In the genomic region with DNA sequence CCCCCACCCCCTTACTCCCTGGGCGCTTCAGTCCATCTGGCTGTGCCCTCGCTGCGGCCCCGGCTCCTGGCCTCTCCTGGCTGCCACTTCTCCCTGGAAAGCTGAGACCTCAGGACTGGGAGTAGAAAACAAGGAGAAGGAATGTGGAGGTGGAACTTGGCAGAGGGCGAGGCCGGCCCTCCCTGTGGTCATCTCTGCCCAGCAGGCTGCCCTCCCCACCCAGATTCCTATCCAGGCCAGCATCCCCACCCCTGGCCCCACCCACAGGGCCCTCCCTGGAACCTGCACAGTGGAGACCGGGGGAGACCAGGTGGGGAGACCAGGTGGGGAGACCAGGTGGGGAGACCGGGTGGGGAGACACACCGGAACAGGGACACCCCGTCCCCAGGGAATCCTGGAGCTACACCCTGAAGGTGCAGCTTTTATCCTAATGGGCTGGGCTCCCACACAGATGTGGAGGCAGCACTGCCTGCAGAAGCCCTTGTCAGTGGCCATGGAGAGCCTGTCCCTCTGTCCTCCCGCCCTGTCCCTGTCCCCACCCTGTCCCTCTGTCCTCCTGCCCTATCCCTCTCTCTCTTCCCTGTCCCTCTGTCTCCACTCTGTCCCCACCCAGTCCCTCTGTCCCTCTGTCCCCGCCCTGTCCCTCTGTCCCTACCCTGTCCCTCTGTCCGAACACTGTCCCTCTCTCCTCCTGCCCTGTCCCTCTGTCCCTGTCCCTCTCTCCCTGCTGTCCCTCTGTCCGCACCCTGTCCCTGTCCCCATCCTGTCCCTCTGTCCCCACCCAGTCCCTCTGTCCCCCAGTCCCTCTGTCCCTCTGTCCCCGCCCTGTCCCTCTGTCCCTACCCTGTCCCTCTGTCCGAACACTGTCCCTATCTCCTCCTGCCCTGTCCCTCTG, we compare ENCODE assay signal across 18 cellular contexts.
DNase-seq lines count a peak whose midpoint lies in the region; ATAC-seq and TF ChIP-seq lines count a peak whose summit lies in the region.
"Had no signal": no experiment of that assay in that cellular context is flagged by ENCODE, and none has a peak within 500 bp of the region (broad histone marks: within the 10 kb centered on the region; RNA-seq: fewer than 3 reads in every experiment).

No MANE protein-coding gene starts in this region.

- H3K9me3 ChIP-seq in breast epithelium (no peaks in the 10 kb centered on the region), osteoblast (ENCODE audit: low read depth, low read length) (no peaks in the 10 kb centered on the region), A673 (ENCODE audit: low read depth, low read length, poor library complexity, severe bottlenecking) (no peaks in the 10 kb centered on the region)
- H3K9me3 ChIP-seq: SJCRH30, thoracic aorta had no signal

- no peaks in the 10 kb centered on the region for H3K79me2 ChIP-seq in osteoblast (ENCODE audit: insufficient read depth, low read length)
- H3K79me2 ChIP-seq: hepatocyte had no signal

- BruUV-seq in A673 (replicated peaks; lab: Mats Ljungman, UMichigan): no TSS peak

- TF ChIP-seq CTCF in breast epithelium (IDR thresholded peaks at IDR 0.05) (no peak), osteoblast (IDR thresholded peaks at IDR 0.05; ENCODE audit: extremely low read depth, low read depth, low read length) (no peak), A673 (conservative IDR thresholded peaks at IDR 0.05; ENCODE audit: low read depth, low read length) (no peak)

- peak; percentile 94 for TF ChIP-seq EP300 in Ishikawa (IDR thresholded peaks at IDR 0.05; ENCODE audit: borderline replicate concordance)

- DNase-seq in Daoy (ENCODE audit: low read depth) (peak; percentile 57), breast epithelium (ENCODE audit: low spot score in 2 of 2) (no peak), osteoblast (ENCODE audit: insufficient read length, low spot score, missing footprints) (peak; percentile 72), DMS114 treated with DMSO at 0.1 percent for 48 hours (lab: John Stamatoyannopoulos, UW; ENCODE audit: unreplicated experiment) (no peak), A673 (ENCODE audit: low spot score) (no peak)
- DNase-seq: activated CD4-positive, CD25-positive, alpha-beta regulatory T cell treated with anti-CD3 and anti-CD28 coated beads, Interleukin-2, amount 50 U/mL, for 72 hours; activated CD8-positive, alpha-beta memory T cell treated with anti-CD3 and anti-CD28 coated beads, Interleukin-2, amount 10 ng/mL, durations not matched to agents 7 days and 5 days; activated gamma-delta T cell; anterior cingulate cortex; NCI-H187; NCI-H446 treated with DMSO at 0.1 percent for 48 hours; SJCRH30 had no signal

- CTCF ChIA-PET in A673 (lab: Charles Lee): no interaction called here

- H4K20me1 ChIP-seq in osteoblast (ENCODE audit: insufficient read depth, low read length): no peaks in the 10 kb centered on the region

- intact Hi-C loops in breast epithelium (cut with DNase I; ENCODE audit: low total_unique reads): no loop called here
- intact Hi-C loops in A673 (cut with micrococcal nuclease; ENCODE audit: unreplicated experiment): no loop called here

- no peak overlapping the region for H3K4me2 ChIP-seq in osteoblast (ENCODE audit: insufficient read depth, low read length)
- H3K4me2 ChIP-seq: hepatocyte had no signal

- peak; percentile 18; the same call in 1 of the 2 replicates for TF ChIP-seq RAD21 in Ishikawa (IDR thresholded peaks at IDR 0.05; ENCODE audit: low read depth)

- H3K4me3 ChIP-seq in breast epithelium (peak overlapping the region in 2 of 3 donors; percentile 13 to 28), osteoblast (ENCODE audit: insufficient read depth, low read length) (no peak overlapping the region), A673 (ENCODE audit: low read depth, low read length, poor library complexity, severe bottlenecking) (no peak overlapping the region)
- H3K4me3 ChIP-seq: hepatocyte, SJCRH30, thoracic aorta had no signal

- H3K36me3 ChIP-seq in breast epithelium (no peaks in the 10 kb centered on the region), osteoblast (ENCODE audit: insufficient read depth, low read length) (no peaks in the 10 kb centered on the region), A673 (ENCODE audit: insufficient read depth, low read length, poor library complexity, severe bottlenecking) (no peaks in the 10 kb centered on the region)
- H3K36me3 ChIP-seq: SJCRH30, thoracic aorta had no signal

- H2AFZ ChIP-seq in osteoblast (ENCODE audit: low read length): no peak overlapping the region
- H2AFZ ChIP-seq: hepatocyte had no signal

- POLR2A ChIA-PET in A673 (lab: Charles Lee; ENCODE audit: low non-redundant PET): no interaction called here

- H3K27me3 ChIP-seq in breast epithelium (no peaks in the 10 kb centered on the region), osteoblast (ENCODE audit: insufficient read depth, low read length) (no peaks in the 10 kb centered on the region), A673 (replicated peaks; ENCODE audit: insufficient read depth, low read depth, low read length, poor library complexity) (no peaks in the 10 kb centered on the region)
- H3K27me3 ChIP-seq: hepatocyte, SJCRH30 had no signal

- no peaks in the 10 kb centered on the region for H3K4me1 ChIP-seq in breast epithelium
- H3K4me1 ChIP-seq in osteoblast (ENCODE audit: insufficient read depth, low read length): peaks cover 17% of the 10 kb centered on the region
- H3K4me1 ChIP-seq in A673 (ENCODE audit: insufficient read depth, low read length, poor library complexity, severe bottlenecking): peaks cover 2% of the 10 kb centered on the region

- ATAC-seq in GM21423 (IDR thresholded peaks at IDR 0.05; ENCODE audit: unreplicated experiment): no peak
- no peak for ATAC-seq in GM19452 (IDR thresholded peaks at IDR 0.05; ENCODE audit: unreplicated experiment)
- ATAC-seq: activated CD8-positive, alpha-beta memory T cell treated with anti-CD3 and anti-CD28 coated beads, Interleukin-2, amount 10 ng/mL, durations not matched to agents 7 days and 5 days; HepG2 had no signal

- no peak overlapping the region for H3K27ac ChIP-seq in breast epithelium
- no peak overlapping the region for H3K27ac ChIP-seq in osteoblast (ENCODE audit: low read depth, low read length)
- no peak overlapping the region for H3K27ac ChIP-seq in A673 (ENCODE audit: low read depth, low read length, poor library complexity, severe bottlenecking)
- H3K27ac ChIP-seq: hepatocyte, SJCRH30, thoracic aorta had no signal

- TF ChIP-seq POLR2A in breast epithelium (IDR thresholded peaks at IDR 0.05): no peak

TF ChIP-seq in Ishikawa, 13 proteins besides CTCF, POLR2A, EP300 and RAD21:
- TF ChIP-seq FOXM1 (IDR thresholded peaks at IDR 0.05; ENCODE audit: borderline replicate concordance, low read depth): peak; percentile 83
- TF ChIP-seq, protein P1, sequence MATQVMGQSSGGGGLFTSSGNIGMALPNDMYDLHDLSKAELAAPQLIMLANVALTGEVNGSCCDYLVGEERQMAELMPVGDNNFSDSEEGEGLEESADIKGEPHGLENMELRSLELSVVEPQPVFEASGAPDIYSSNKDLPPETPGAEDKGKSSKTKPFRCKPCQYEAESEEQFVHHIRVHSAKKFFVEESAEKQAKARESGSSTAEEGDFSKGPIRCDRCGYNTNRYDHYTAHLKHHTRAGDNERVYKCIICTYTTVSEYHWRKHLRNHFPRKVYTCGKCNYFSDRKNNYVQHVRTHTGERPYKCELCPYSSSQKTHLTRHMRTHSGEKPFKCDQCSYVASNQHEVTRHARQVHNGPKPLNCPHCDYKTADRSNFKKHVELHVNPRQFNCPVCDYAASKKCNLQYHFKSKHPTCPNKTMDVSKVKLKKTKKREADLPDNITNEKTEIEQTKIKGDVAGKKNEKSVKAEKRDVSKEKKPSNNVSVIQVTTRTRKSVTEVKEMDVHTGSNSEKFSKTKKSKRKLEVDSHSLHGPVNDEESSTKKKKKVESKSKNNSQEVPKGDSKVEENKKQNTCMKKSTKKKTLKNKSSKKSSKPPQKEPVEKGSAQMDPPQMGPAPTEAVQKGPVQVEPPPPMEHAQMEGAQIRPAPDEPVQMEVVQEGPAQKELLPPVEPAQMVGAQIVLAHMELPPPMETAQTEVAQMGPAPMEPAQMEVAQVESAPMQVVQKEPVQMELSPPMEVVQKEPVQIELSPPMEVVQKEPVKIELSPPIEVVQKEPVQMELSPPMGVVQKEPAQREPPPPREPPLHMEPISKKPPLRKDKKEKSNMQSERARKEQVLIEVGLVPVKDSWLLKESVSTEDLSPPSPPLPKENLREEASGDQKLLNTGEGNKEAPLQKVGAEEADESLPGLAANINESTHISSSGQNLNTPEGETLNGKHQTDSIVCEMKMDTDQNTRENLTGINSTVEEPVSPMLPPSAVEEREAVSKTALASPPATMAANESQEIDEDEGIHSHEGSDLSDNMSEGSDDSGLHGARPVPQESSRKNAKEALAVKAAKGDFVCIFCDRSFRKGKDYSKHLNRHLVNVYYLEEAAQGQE (IDR thresholded peaks at IDR 0.05; ENCODE audit: low read depth): no peak
- TF ChIP-seq NFIC (IDR thresholded peaks at IDR 0.05): peak; percentile 93
- TF ChIP-seq USF1 (IDR thresholded peaks at IDR 0.05): peak; percentile 12; the same call in 1 of the 2 replicates
- peak; percentile 94 for TF ChIP-seq TCF12 (IDR thresholded peaks at IDR 0.05; ENCODE audit: low read depth)
- TF ChIP-seq TEAD4 (IDR thresholded peaks at IDR 0.05): peak; percentile 94
- TF ChIP-seq, protein P2, sequence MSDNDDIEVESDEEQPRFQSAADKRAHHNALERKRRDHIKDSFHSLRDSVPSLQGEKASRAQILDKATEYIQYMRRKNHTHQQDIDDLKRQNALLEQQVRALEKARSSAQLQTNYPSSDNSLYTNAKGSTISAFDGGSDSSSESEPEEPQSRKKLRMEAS (IDR thresholded peaks at IDR 0.05): peak; percentile 39; the same call in 1 of the 2 replicates
- TF ChIP-seq YY1 (IDR thresholded peaks at IDR 0.05; ENCODE audit: low read depth): no peak
- TF ChIP-seq CEBPB (IDR thresholded peaks at IDR 0.05): no peak
- TF ChIP-seq CREB1 (IDR thresholded peaks at IDR 0.05; ENCODE audit: low read depth): no peak
- TF ChIP-seq TAF1 (IDR thresholded peaks at IDR 0.05; ENCODE audit: low read depth): peak; percentile 30; the same call in 1 of the 2 replicates
- TF ChIP-seq ZBTB7A (IDR thresholded peaks at IDR 0.05; ENCODE audit: low read depth): no peak
- TF ChIP-seq EGR1 (IDR thresholded peaks at IDR 0.05): peak; percentile 49; the same call in 1 of the 2 replicates

Comparison
In these comparisons a context has a peak if more than half of its experiments do, and no peak if none do; other contexts are left out.
1. DNase-seq: peak in Daoy (single experiment) and osteoblast (single experiment); none in breast epithelium (0 of 2), DMS114 treated with DMSO at 0.1 percent for 48 hours (single experiment) and A673 (single experiment).
2. H3K4me3 ChIP-seq: peak in breast epithelium (2 of 3); none in osteoblast (single experiment) and A673 (single experiment).